In the genomic region with DNA sequence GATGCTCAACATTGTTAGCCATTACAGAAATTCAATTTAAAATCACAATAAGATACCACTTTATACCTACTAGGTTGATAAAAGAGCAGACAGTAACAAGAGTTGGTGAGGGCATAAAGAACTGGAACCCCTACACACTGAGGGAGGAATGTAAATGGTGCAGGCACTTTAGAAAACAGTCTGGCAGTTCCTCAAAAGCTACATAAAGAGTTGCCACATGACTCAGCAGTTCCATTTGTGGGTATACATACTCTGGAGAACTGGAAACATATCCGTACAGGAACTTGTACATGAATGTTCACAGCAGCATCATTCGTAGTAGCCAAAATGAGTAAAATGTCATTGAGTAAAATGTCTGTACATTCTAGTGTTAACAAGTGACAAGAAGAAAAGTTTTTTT, we compare ENCODE assay signal across 10 cellular contexts. TPM values are rescaled to one million over a fixed set of nuclear protein-coding genes. Genes with fewer than 3 reads are reported as not detected.
DNase-seq lines count a peak whose midpoint lies in the region; ATAC-seq and TF ChIP-seq lines count a peak whose summit lies in the region.
"Had no signal": no experiment of that assay in that cellular context is flagged by ENCODE, and none has a peak within 500 bp of the region (broad histone marks: within the 10 kb centered on the region; RNA-seq: fewer than 3 reads in every experiment).

No MANE protein-coding gene starts in this region.

- in situ Hi-C loops in GM23248 (cut with MboI): no loop called here

- H3K9me3 Mint-ChIP-seq in activated naive CD4-positive, alpha-beta T cell treated with anti-CD3 and anti-CD28 coated beads, Interleukin-2, amount 50 U/mL, for 72 hours: peaks cover 4 to 6% of the 10 kb centered on the region in 2 donors

- no peak for TF ChIP-seq CTCF in fibroblast of mammary gland (conservative IDR thresholded peaks at IDR 0.05; ENCODE audit: control insufficient read depth, insufficient read depth, low read depth, low read length)

- H3K4me1 ChIP-seq in GM23248 (ENCODE audit: insufficient read depth): no peaks in the 10 kb centered on the region

- no peaks in the 10 kb centered on the region for H3K27me3 ChIP-seq in GM23248 (replicated peaks; ENCODE audit: insufficient read depth)

- H3K27ac Mint-ChIP-seq in activated naive CD4-positive, alpha-beta T cell treated with anti-CD3 and anti-CD28 coated beads, Interleukin-2, amount 50 U/mL, for 72 hours: no peak overlapping the region

- no peak overlapping the region for H3K4me2 ChIP-seq in GM23248 (ENCODE audit: unreplicated experiment)

- peaks cover 22 to 38% of the 10 kb centered on the region in 2 donors for H3K36me3 Mint-ChIP-seq in activated naive CD4-positive, alpha-beta T cell treated with anti-CD3 and anti-CD28 coated beads, Interleukin-2, amount 50 U/mL, for 72 hours

- no peak overlapping the region for H2AFZ ChIP-seq in GM23248

- no peaks in the 10 kb centered on the region for H3K79me2 ChIP-seq in GM23248 (ENCODE audit: insufficient read depth)

- no peaks in the 10 kb centered on the region for H3K9me3 ChIP-seq in GM23248 (ENCODE audit: low read depth)

- no peaks in the 10 kb centered on the region; the same call in 1 of the 2 replicates for H3K36me3 ChIP-seq in GM23248 (ENCODE audit: low read depth)

- H3F3A ChIP-seq in GM23248 (ENCODE audit: insufficient read depth): no peaks in the 10 kb centered on the region; the same call in 1 of the 2 replicates

- no peak overlapping the region for H3K9ac ChIP-seq in GM23248

- ATAC-seq in HG03469 (IDR thresholded peaks at IDR 0.05; ENCODE audit: unreplicated experiment): no peak
- ATAC-seq in activated naive CD4-positive, alpha-beta T cell treated with anti-CD3 and anti-CD28 coated beads, Interleukin-2, amount 50 U/mL, for 72 hours: no peak

- no peaks in the 10 kb centered on the region for H3K9me2 ChIP-seq in GM23248 (ENCODE audit: insufficient read depth)

- H4K20me1 ChIP-seq in GM23248 (ENCODE audit: insufficient read depth): no peaks in the 10 kb centered on the region

- H3K27ac ChIP-seq in GM23248: no peak overlapping the region

- DNase-seq in AML-193 (lab: John Stamatoyannopoulos, UW) (peak; percentile 37 to 50), GM23248 (peak; percentile 36), SIG-M5 treated with dmso at 0.1 percent for 504 hours (lab: John Stamatoyannopoulos, UW; ENCODE audit: unreplicated experiment) (peak; percentile 87), fibroblast of mammary gland (ENCODE audit: low read depth) (peak; percentile 28), kidney glomerular epithelial cell (lab: John Stamatoyannopoulos, UW) (no peak), NCI-H1436 treated with DMSO at 0.1 percent for 48 hours (lab: John Stamatoyannopoulos, UW) (no peak)
- DNase-seq in activated naive CD4-positive, alpha-beta T cell treated with anti-CD3 and anti-CD28 coated beads, Interleukin-2, amount 50 U/mL, for 72 hours (ENCODE audit: low spot score in 2 of 2): no peak
- DNase-seq: C1 segment of cervical spinal cord, NCI-H524 treated with DMSO at 0.1 percent for 48 hours had no signal

- 90% methylated on average over 2 of the region's 2 CpGs for WGBS in GM23248 (ENCODE audit: low coverage in 1 of 2, low lambda C conversion rate in 2 of 2, missing lambda C conversion rate in 2 of 2), 2 experiments

- H3K4me3 ChIP-seq in GM23248: no peak overlapping the region
- no peak overlapping the region for H3K4me3 ChIP-seq in fibroblast of mammary gland (ENCODE audit: control insufficient read depth, low read depth, low read length)

RNA-seq across cellular contexts. Expression of gene NSL1, which starts 17.0 kb away (rescaled TPM):
- 30.7 and 34.9 TPM in 2 replicates for total RNA-seq in GM23248 (2014; rRNA removed; shearing (Covaris generic))
- 32.0 and 38.0 TPM in 2 replicates for polyA plus RNA-seq in GM23248 (2016; fragmentation: Nextera tagmentation; extraction: Ambion mirVana)
- 10 to 100 TPM; 27.8 to 33.8 TPM for total RNA-seq in activated naive CD4-positive, alpha-beta T cell treated with anti-CD3 and anti-CD28 coated beads, Interleukin-2, amount 50 U/mL, for 72 hours

RNA-seq across cellular contexts. Expression of gene TATDN3, which starts 17.1 kb away (rescaled TPM):
- 12.4 and 14.8 TPM in 2 replicates for total RNA-seq in GM23248 (2014; rRNA removed; shearing (Covaris generic))
- 14.9 and 18.9 TPM in 2 replicates for polyA plus RNA-seq in GM23248 (2016; fragmentation: Nextera tagmentation; extraction: Ambion mirVana)
- total RNA-seq in activated naive CD4-positive, alpha-beta T cell treated with anti-CD3 and anti-CD28 coated beads, Interleukin-2, amount 50 U/mL, for 72 hours: 10 to 100 TPM; 12.2 to 12.9 TPM

Comparison
In these comparisons a context has a peak if more than half of its experiments do, and no peak if none do; other contexts are left out.
1. DNase-seq: peak in AML-193 (2 of 2), GM23248 (single experiment), SIG-M5 treated with dmso at 0.1 percent for 504 hours (single experiment) and fibroblast of mammary gland (single experiment); none in kidney glomerular epithelial cell (single experiment), activated naive CD4-positive, alpha-beta T cell treated with anti-CD3 and anti-CD28 coated beads, Interleukin-2, amount 50 U/mL, for 72 hours (0 of 2) and NCI-H1436 treated with DMSO at 0.1 percent for 48 hours (single experiment).